ENCODE assay signal across 3 cellular contexts in the genomic region with DNA sequence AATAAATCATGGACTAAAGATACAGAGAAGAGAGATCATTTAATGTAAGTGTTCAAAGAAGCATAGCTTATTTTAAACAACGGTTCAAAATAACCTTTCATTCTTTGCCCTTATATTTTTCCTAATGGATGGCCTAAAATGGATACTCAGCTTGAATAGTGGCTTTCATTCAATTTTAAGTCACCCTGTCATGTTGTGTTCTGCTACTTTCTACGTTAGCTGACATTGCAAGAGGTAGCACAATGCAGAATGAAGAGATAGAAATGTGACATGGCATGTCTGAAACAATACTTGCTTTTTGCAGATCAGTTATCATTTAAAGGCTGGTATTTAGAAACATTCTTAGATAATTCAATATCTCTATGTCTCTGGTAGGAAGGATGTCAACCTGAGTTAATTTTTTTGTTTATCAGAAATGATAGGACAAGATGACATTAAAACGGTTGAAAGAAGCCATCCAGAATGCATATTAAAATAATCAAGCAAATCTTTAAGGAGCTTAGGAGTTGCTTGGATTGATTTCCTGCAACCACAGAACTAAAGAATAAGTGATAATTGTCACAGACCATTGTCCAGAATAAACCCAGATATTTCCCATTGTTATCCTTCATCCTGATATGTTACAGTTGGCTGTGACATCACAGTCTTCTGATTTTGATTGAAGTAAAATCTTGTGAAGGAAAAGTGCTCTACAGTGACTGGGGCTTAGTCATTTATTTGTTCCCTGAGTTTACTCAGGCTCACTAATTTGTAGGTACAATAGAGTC.
A peak's percentile ranks its signal among the peaks of the same experiment; 100 is the strongest.
TF ChIP-seq lines count a peak whose summit lies in the region.

No MANE protein-coding gene starts in this region.

TF ChIP-seq in SK-N-SH treated with all-trans-retinoic acid at 6 μM for 48 hours, 23 proteins besides CTCF, POLR2A, EP300 and RAD21:
- TF ChIP-seq SNAI2 (CRISPR knock-in tag; IDR thresholded peaks at IDR 0.05) (no peak), ISL1 (CRISPR knock-in tag; IDR thresholded peaks at IDR 0.05) (peak; percentile 59)

TF ChIP-seq in SK-N-SH, 30 proteins besides CTCF, POLR2A, EP300 and RAD21:
- no peak for TF ChIP-seq GABPA (IDR thresholded peaks at IDR 0.05; ENCODE audit: low read depth)
- TF ChIP-seq REST (IDR thresholded peaks at IDR 0.05; ENCODE audit: low read depth, low read length), result no peak
- no peak for TF ChIP-seq ZBTB33 (IDR thresholded peaks at IDR 0.05; ENCODE audit: borderline replicate concordance, low read depth)
- TF ChIP-seq USF1 (IDR thresholded peaks at IDR 0.05; ENCODE audit: borderline replicate concordance, low read depth), result no peak
- no peak for TF ChIP-seq FOSL2 (IDR thresholded peaks at IDR 0.05; ENCODE audit: borderline replicate concordance, low read depth)
- no peak for TF ChIP-seq TEAD4 (IDR thresholded peaks at IDR 0.05; ENCODE audit: borderline replicate concordance, insufficient read depth)
- TF ChIP-seq YY1 (IDR thresholded peaks at IDR 0.05; ENCODE audit: low read depth), result no peak
- no peak for TF ChIP-seq RCOR1 (IDR thresholded peaks at IDR 0.05; ENCODE audit: low read length)
- no peak for TF ChIP-seq MXI1 (IDR thresholded peaks at IDR 0.05; ENCODE audit: low read depth, low read length)
- no peak for TF ChIP-seq JUND (IDR thresholded peaks at IDR 0.05)
- TF ChIP-seq PBX3 (IDR thresholded peaks at IDR 0.05), result no peak
- no peak for TF ChIP-seq FOXJ3 (CRISPR knock-in tag; IDR thresholded peaks at IDR 0.05)
- TF ChIP-seq MAX (IDR thresholded peaks at IDR 0.05; ENCODE audit: low read depth), result no peak
- TF ChIP-seq RFX5 (IDR thresholded peaks at IDR 0.05; ENCODE audit: low read length), result no peak
- no peak for TF ChIP-seq SMC3 (IDR thresholded peaks at IDR 0.05; ENCODE audit: low read depth, low read length)

TF ChIP-seq in IMR-90, 13 proteins besides CTCF, POLR2A, EP300 and RAD21:
- TF ChIP-seq MAZ (IDR thresholded peaks at IDR 0.05; ENCODE audit: borderline replicate concordance, low read depth, low read length), result no peak
- TF ChIP-seq, protein P1, sequence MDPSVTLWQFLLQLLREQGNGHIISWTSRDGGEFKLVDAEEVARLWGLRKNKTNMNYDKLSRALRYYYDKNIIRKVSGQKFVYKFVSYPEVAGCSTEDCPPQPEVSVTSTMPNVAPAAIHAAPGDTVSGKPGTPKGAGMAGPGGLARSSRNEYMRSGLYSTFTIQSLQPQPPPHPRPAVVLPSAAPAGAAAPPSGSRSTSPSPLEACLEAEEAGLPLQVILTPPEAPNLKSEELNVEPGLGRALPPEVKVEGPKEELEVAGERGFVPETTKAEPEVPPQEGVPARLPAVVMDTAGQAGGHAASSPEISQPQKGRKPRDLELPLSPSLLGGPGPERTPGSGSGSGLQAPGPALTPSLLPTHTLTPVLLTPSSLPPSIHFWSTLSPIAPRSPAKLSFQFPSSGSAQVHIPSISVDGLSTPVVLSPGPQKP (IDR thresholded peaks at IDR 0.05; ENCODE audit: borderline replicate concordance, low read depth, low read length), result no peak
- TF ChIP-seq MXI1 (IDR thresholded peaks at IDR 0.05; ENCODE audit: borderline replicate concordance, low read depth, low read length), result no peak
- no peak for TF ChIP-seq CHD1 (IDR thresholded peaks at IDR 0.05; ENCODE audit: low read depth, low read length)
- TF ChIP-seq CEBPB (IDR thresholded peaks at IDR 0.05; ENCODE audit: low read depth, low read length), result no peak
- TF ChIP-seq RCOR1 (IDR thresholded peaks at IDR 0.05; ENCODE audit: insufficient replicate concordance, low read length), result no peak
- TF ChIP-seq, protein P2, sequence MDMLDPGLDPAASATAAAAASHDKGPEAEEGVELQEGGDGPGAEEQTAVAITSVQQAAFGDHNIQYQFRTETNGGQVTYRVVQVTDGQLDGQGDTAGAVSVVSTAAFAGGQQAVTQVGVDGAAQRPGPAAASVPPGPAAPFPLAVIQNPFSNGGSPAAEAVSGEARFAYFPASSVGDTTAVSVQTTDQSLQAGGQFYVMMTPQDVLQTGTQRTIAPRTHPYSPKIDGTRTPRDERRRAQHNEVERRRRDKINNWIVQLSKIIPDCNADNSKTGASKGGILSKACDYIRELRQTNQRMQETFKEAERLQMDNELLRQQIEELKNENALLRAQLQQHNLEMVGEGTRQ (IDR thresholded peaks at IDR 0.05; ENCODE audit: low read depth, low read length), result no peak
- no peak for TF ChIP-seq BHLHE40 (IDR thresholded peaks at IDR 0.05; ENCODE audit: low read depth, low read length)
- no peak for TF ChIP-seq FOS (IDR thresholded peaks at IDR 0.05; ENCODE audit: low read depth, low read length)
- no peak for TF ChIP-seq NFE2L2 (IDR thresholded peaks at IDR 0.05; ENCODE audit: low read depth, low read length)
- no peak for TF ChIP-seq RFX5 (IDR thresholded peaks at IDR 0.05; ENCODE audit: low read depth, low read length)
- no peak for TF ChIP-seq MAFK (IDR thresholded peaks at IDR 0.05; ENCODE audit: low read depth, low read length)
- TF ChIP-seq SMC3 (IDR thresholded peaks at IDR 0.05; ENCODE audit: low read depth, low read length), result no peak
